Comparison of ENCODE assay signal across 21 cellular contexts in the genomic region with DNA sequence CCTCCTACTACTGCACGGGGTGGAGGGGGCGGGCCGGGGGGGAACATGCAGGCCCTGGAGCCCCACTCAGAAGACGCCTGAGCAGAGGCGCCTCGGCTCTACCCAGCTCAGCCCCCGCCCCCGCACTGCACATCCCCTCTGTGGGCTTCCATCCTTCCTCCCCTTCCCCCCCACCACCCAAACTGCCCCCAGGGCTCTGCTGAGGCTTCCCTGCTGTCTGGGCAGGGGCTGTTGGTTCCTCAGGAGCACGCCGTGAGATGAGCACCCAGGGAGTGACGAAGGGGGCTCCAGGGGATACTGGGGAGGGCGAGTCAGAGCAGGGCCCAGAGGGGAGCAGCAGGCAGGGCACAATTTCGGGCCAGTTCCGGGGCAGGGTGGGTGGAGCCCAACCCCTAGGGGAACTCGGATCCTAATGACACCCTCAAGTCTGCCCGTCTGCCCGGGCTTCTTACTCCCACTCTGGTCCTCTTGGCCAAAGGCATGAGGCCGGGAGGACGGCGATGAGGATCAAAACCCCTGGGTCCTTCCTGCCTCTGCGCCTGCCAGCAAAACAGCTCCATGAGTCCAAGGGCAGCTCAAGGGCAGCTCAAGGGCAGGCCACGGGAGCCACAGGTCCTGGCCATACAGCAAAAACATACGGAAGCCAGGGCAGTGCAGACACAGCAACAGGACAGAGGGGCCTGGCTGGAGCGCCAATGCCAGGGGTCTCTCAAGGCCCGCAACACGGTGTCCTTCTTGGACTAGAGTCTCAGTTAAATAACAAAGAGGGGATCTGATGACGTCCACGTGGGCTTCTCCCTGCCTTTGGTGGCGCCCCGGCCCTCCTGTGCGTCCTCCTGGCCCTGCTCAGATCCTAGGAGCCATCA.
DNase-seq lines count a peak whose midpoint lies in the region; ATAC-seq and TF ChIP-seq lines count a peak whose summit lies in the region.
"Had no signal": no experiment of that assay in that cellular context is flagged by ENCODE, and none has a peak within 500 bp of the region (broad histone marks: within the 10 kb centered on the region; RNA-seq: fewer than 3 reads in every experiment).

No MANE protein-coding gene starts in this region.

- no peak overlapping the region for H3K27ac ChIP-seq in GM23338 (ENCODE audit: low read depth)
- H3K27ac ChIP-seq: WERI-Rb-1 had no signal

- H3K36me3 Mint-ChIP-seq in activated CD8-positive, alpha-beta memory T cell treated with anti-CD3 and anti-CD28 coated beads, Interleukin-2, amount 10 ng/mL, durations not matched to agents 7 days and 5 days: peaks cover 25% of the 10 kb centered on the region
- H3K36me3 Mint-ChIP-seq in GM23338 (ENCODE audit: low read depth): no peaks in the 10 kb centered on the region
- H3K36me3 Mint-ChIP-seq in activated naive CD8-positive, alpha-beta T cell: no peaks in the 10 kb centered on the region
- H3K36me3 Mint-ChIP-seq: CD4-positive, CD25-positive, alpha-beta regulatory T cell; memory B cell had no signal

- no peak for DNase-seq in activated CD8-positive, alpha-beta memory T cell treated with anti-CD3 and anti-CD28 coated beads, Interleukin-2, amount 10 ng/mL, durations not matched to agents 7 days and 5 days
- DNase-seq in activated CD8-positive, alpha-beta memory T cell treated with anti-CD3 and anti-CD28 coated beads, Interleukin-2, amount 50 U/mL, for 4 hours: no peak
- DNase-seq in GM23338 (ENCODE audit: low spot score) (no peak), sciatic nerve (ENCODE audit: low spot score) (no peak), NCI-H82 treated with DMSO at 0.1 percent for 48 hours (lab: John Stamatoyannopoulos, UW; ENCODE audit: unreplicated experiment) (no peak)
- DNase-seq: amygdala; CD4-positive, CD25-positive, alpha-beta regulatory T cell; cerebellar nuclear complex; islet precursor cell; NCI-H1417 treated with DMSO at 0.1 percent for 48 hours; NCI-H2171 treated with DMSO at 0.1 percent for 48 hours; NCI-H82; nephron progenitor cell; psoas muscle; spleen; WERI-Rb-1 had no signal

- H3K27me3 Mint-ChIP-seq in activated CD8-positive, alpha-beta memory T cell treated with anti-CD3 and anti-CD28 coated beads, Interleukin-2, amount 10 ng/mL, durations not matched to agents 7 days and 5 days: no peaks in the 10 kb centered on the region
- H3K27me3 Mint-ChIP-seq in GM23338 (ENCODE audit: insufficient read depth, low read depth, poor library complexity): peaks cover 5% of the 10 kb centered on the region
- H3K27me3 Mint-ChIP-seq in activated naive CD8-positive, alpha-beta T cell: no peaks in the 10 kb centered on the region
- H3K27me3 Mint-ChIP-seq: CD4-positive, CD25-positive, alpha-beta regulatory T cell; memory B cell had no signal

- H3K79me2 ChIP-seq in GM23338 (replicated peaks; ENCODE audit: insufficient read depth): no peaks in the 10 kb centered on the region

- peaks cover 7% of the 10 kb centered on the region; the same call in 1 of the 2 replicates for H3K4me1 ChIP-seq in GM23338 (ENCODE audit: insufficient read depth)

- intact Hi-C loops in sciatic nerve (cut with DNase I): no loop called here

- H3K9me2 ChIP-seq in GM23338 (ENCODE audit: insufficient read depth): no peaks in the 10 kb centered on the region

- no peaks in the 10 kb centered on the region for H3K36me3 ChIP-seq in GM23338 (ENCODE audit: insufficient read depth)
- H3K36me3 ChIP-seq: spleen, WERI-Rb-1 had no signal

- peak overlapping the region; percentile 95 for H3K27ac Mint-ChIP-seq in activated CD8-positive, alpha-beta memory T cell treated with anti-CD3 and anti-CD28 coated beads, Interleukin-2, amount 10 ng/mL, durations not matched to agents 7 days and 5 days
- no peak overlapping the region for H3K27ac Mint-ChIP-seq in GM23338
- H3K27ac Mint-ChIP-seq in activated naive CD8-positive, alpha-beta T cell: peak overlapping the region; percentile 90
- H3K27ac Mint-ChIP-seq: endodermal cell, memory B cell, nephron progenitor cell had no signal

- no peak for TF ChIP-seq CTCF in GM23338 (conservative IDR thresholded peaks at IDR 0.05; ENCODE audit: low read depth in 2 of 2)

- CTCF ChIA-PET in activated CD8-positive, alpha-beta memory T cell treated with anti-CD3 and anti-CD28 coated beads, Interleukin-2, amount 10 ng/mL, durations not matched to agents 7 days and 5 days (lab: Charles Lee): interaction anchor here (1.1 to 5.2 kb wide), 4 partner anchors 9 to 123 kb away, joined by 3 to 55 read pairs (median 11); no protein-coding TSS in a partner anchor

- H3K4me2 ChIP-seq in GM23338: no peak overlapping the region

- ATAC-seq in activated CD8-positive, alpha-beta memory T cell treated with anti-CD3 and anti-CD28 coated beads, Interleukin-2, amount 10 ng/mL, durations not matched to agents 7 days and 5 days: no peak
- peak; percentile 11; the same call in 1 of the 3 replicates for ATAC-seq in GM23338
- peak; percentile 1 for ATAC-seq in sciatic nerve
- ATAC-seq in HG03039 (IDR thresholded peaks at IDR 0.05; ENCODE audit: unreplicated experiment): no peak
- no peak for ATAC-seq in GM21717 (IDR thresholded peaks at IDR 0.05; ENCODE audit: unreplicated experiment)

- H3K4me3 ChIP-seq in GM23338: no peak overlapping the region

- no peaks in the 10 kb centered on the region for H3F3A ChIP-seq in GM23338 (replicated peaks; ENCODE audit: low read depth)

- peaks cover 84% of the 10 kb centered on the region for H3K4me1 Mint-ChIP-seq in activated CD8-positive, alpha-beta memory T cell treated with anti-CD3 and anti-CD28 coated beads, Interleukin-2, amount 10 ng/mL, durations not matched to agents 7 days and 5 days
- H3K4me1 Mint-ChIP-seq in GM23338: peaks cover 19% of the 10 kb centered on the region
- peaks cover 45% of the 10 kb centered on the region for H3K4me1 Mint-ChIP-seq in activated naive CD8-positive, alpha-beta T cell (ENCODE audit: low read depth)

- no peak overlapping the region for H2AFZ ChIP-seq in GM23338

- peak overlapping the region; percentile 81 for H3K4me3 Mint-ChIP-seq in activated CD8-positive, alpha-beta memory T cell treated with anti-CD3 and anti-CD28 coated beads, Interleukin-2, amount 10 ng/mL, durations not matched to agents 7 days and 5 days
- no peak overlapping the region for H3K4me3 Mint-ChIP-seq in GM23338
- H3K4me3 Mint-ChIP-seq in activated naive CD8-positive, alpha-beta T cell: no peak overlapping the region
- H3K4me3 Mint-ChIP-seq: endodermal cell, memory B cell, nephron progenitor cell had no signal

- H3K9me3 Mint-ChIP-seq in activated CD8-positive, alpha-beta memory T cell treated with anti-CD3 and anti-CD28 coated beads, Interleukin-2, amount 10 ng/mL, durations not matched to agents 7 days and 5 days (ENCODE audit: low read depth): no peaks in the 10 kb centered on the region
- H3K9me3 Mint-ChIP-seq in GM23338: no peaks in the 10 kb centered on the region
- no peaks in the 10 kb centered on the region for H3K9me3 Mint-ChIP-seq in activated naive CD8-positive, alpha-beta T cell (ENCODE audit: low read depth)
- H3K9me3 Mint-ChIP-seq: endodermal cell, memory B cell had no signal

- no peaks in the 10 kb centered on the region for H3K27me3 ChIP-seq in GM23338 (ENCODE audit: insufficient read depth)
- H3K27me3 ChIP-seq: spleen had no signal

- no peaks in the 10 kb centered on the region for H4K20me1 ChIP-seq in GM23338 (replicated peaks; ENCODE audit: insufficient read depth)

TF ChIP-seq in GM23338, 12 proteins besides CTCF, POLR2A, EP300 and RAD21 (continues in another document):
- TF ChIP-seq EZH2phosphoT487 (IDR thresholded peaks at IDR 0.05; ENCODE audit: unreplicated experiment): no peak
- TF ChIP-seq, protein P1, sequence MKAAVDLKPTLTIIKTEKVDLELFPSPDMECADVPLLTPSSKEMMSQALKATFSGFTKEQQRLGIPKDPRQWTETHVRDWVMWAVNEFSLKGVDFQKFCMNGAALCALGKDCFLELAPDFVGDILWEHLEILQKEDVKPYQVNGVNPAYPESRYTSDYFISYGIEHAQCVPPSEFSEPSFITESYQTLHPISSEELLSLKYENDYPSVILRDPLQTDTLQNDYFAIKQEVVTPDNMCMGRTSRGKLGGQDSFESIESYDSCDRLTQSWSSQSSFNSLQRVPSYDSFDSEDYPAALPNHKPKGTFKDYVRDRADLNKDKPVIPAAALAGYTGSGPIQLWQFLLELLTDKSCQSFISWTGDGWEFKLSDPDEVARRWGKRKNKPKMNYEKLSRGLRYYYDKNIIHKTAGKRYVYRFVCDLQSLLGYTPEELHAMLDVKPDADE (IDR thresholded peaks at IDR 0.05): no peak

Comparison
In these comparisons a context has a peak if more than half of its experiments do, and no peak if none do; other contexts are left out.
1. ATAC-seq: peak in GM23338 (single experiment) and sciatic nerve (single experiment); none in activated CD8-positive, alpha-beta memory T cell treated with anti-CD3 and anti-CD28 coated beads, Interleukin-2, amount 10 ng/mL, durations not matched to agents 7 days and 5 days (single experiment), HG03039 (single experiment) and GM21717 (single experiment).